14 cellular contexts compared by ENCODE assay signal in the genomic region with DNA sequence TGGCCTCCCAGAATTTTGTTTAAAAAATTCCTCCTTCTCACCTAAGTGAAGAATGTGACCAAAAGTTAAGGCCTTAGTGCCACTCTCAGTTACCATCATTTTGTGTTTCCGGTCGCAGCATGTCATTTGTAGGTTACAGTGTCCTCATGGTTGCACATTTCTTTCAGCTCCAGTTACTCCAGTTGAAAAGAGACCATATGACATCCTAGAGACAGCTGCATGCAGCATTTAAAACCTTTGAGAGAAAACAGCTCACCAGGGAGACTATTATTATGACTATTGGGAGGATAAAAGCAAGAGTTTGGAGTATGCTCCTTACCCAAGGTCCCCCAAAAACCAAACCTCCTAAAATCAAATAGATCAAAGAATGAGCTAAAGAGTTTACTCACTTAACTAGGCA.
"Had no signal": no experiment of that assay in that cellular context is flagged by ENCODE, and none has a peak within 500 bp of the region (broad histone marks: within the 10 kb centered on the region; RNA-seq: fewer than 3 reads in every experiment).

No MANE protein-coding gene starts in this region.

- H3K9me3 ChIP-seq: adrenal gland had no signal

- H3K4me3 ChIP-seq: adrenal gland, left ventricle myocardium inferior had no signal

- H3K4me1 ChIP-seq: left ventricle myocardium inferior had no signal

- H3K27me3 ChIP-seq: adrenal gland had no signal

- H3K27ac ChIP-seq: adrenal gland, left ventricle myocardium inferior, WERI-Rb-1 had no signal

- H3K36me3 ChIP-seq: adrenal gland, left ventricle myocardium inferior, WERI-Rb-1 had no signal

- ATAC-seq: activated CD4-positive, alpha-beta T cell treated with anti-CD3 and anti-CD28 coated beads for 36 hours; natural killer cell treated with Interleukin-12 subunit alpha and Interleukin-12 subunit beta and Interleukin-15 and Interleukin-18, amount 100 ng/mL, for 72 hours; sciatic nerve; stimulated activated naive CD8-positive, alpha-beta T cell treated with anti-CD3 and anti-CD28 coated beads, Interleukin-15, amount 100 ng/mL, for 72 hours had no signal

- DNase-seq: activated CD4-positive, alpha-beta memory T cell treated with anti-CD3 and anti-CD28 coated beads for 36 hours; activated CD4-positive, alpha-beta T cell treated with anti-CD3 and anti-CD28 coated beads for 36 hours; activated effector memory CD4-positive, alpha-beta T cell treated with Interleukin-2 at 50 U/mL for 16 hours; activated T-cell treated with anti-CD3 and anti-CD28 coated beads, Interleukin-2, amount 50 U/mL, for 24 hours; adrenal gland; hippocampal formation; left ventricle myocardium inferior; stimulated activated CD4-positive, alpha-beta T cell treated with anti-CD3 and anti-CD28 coated beads, Interleukin-1b, Interleukin-23, amount 100 ng/mL, for 48 hours; stimulated activated naive CD8-positive, alpha-beta T cell treated with anti-CD3 and anti-CD28 coated beads, Interleukin-15, amount 100 ng/mL, for 72 hours; T-helper 1 cell; T1000; WERI-Rb-1 had no signal
